ENCODE assay signal across 7 cellular contexts in genomic region chr19:7522923-7523667, GRCh38. TPM values are rescaled to one million over a fixed set of nuclear protein-coding genes. Genes with fewer than 3 reads are reported as not detected.
DNase-seq lines count a peak whose midpoint lies in the region; ATAC-seq and TF ChIP-seq lines count a peak whose summit lies in the region.

No MANE protein-coding gene starts in this region.

- WGBS in esophagus, 2 donors, result 8% methylated on average over 23 of the region's 23 CpGs
- no CpG with 5 or more reads among the region's 23 CpGs for WGBS in trophoblast cell (ENCODE audit: extremely low coverage, insufficient coverage, insufficient read length)

- H2BK5ac ChIP-seq in trophoblast cell (ENCODE audit: low read depth, low read length, poor library complexity), result peak overlapping the region; percentile 38

- no peak overlapping the region for H2AK5ac ChIP-seq in trophoblast cell (ENCODE audit: low read length)

- peak overlapping the region; percentile 50 for H3K4ac ChIP-seq in trophoblast cell (ENCODE audit: low read depth, low read length)

- peak overlapping the region; percentile 21 for H3K9ac ChIP-seq in trophoblast cell (ENCODE audit: low read length)

- H3K36me3 ChIP-seq in PC-9 (ENCODE audit: low read depth) (no peaks in the 10 kb centered on the region), esophagus (ENCODE audit: control insufficient read depth in 2 of 2, insufficient read depth in 2 of 2, low read length in 1 of 2) (peaks cover 2 to 18% of the 10 kb centered on the region in 2 donors), trophoblast cell (ENCODE audit: control insufficient read depth in 1 of 2, insufficient read depth in 2 of 2, low read length in 2 of 2) (peaks cover 45 to 49% of the 10 kb centered on the region in 2 experiments)

- no peaks in the 10 kb centered on the region for H3K9me2 ChIP-seq in PC-9 (ENCODE audit: insufficient read depth)

- H3K4me1 ChIP-seq in PC-9 (replicated peaks; ENCODE audit: insufficient read depth) (peaks cover 16% of the 10 kb centered on the region), esophagus (ENCODE audit: control insufficient read depth in 2 of 2, insufficient read depth in 2 of 2, low read length in 1 of 2) (peaks cover 5 to 11% of the 10 kb centered on the region in 2 donors), trophoblast cell (ENCODE audit: control insufficient read depth in 1 of 2, insufficient read depth in 2 of 2, low read length in 2 of 2) (peaks cover 4 to 7% of the 10 kb centered on the region in 2 experiments)

- intact Hi-C loops in PC-9 (cut with micrococcal nuclease; ENCODE audit: unreplicated experiment), result loop anchor here (1.0 kb wide), 1 partner anchor 11 kb away; no protein-coding TSS in a partner anchor

- TF ChIP-seq CTCF in PC-9 (conservative IDR thresholded peaks at IDR 0.05), result no peak
- TF ChIP-seq CTCF in GM13977 (IDR thresholded peaks at IDR 0.05; ENCODE audit: extremely low read depth, insufficient read depth, missing control alignments), result no peak

- H3K79me1 ChIP-seq in trophoblast cell (ENCODE audit: low read length), result peaks cover 7% of the 10 kb centered on the region

- peak overlapping the region; percentile 79 for H4K8ac ChIP-seq in trophoblast cell (ENCODE audit: low read depth, low read length)

- TSS peak; percentile 23 for BruUV-seq in PC-9 (replicated peaks; lab: Mats Ljungman, UMichigan)

- POLR2A ChIA-PET in PC-9 (lab: Charles Lee; ENCODE audit: unreplicated experiment), result no interaction called here

- no peak overlapping the region for H4K12ac ChIP-seq in trophoblast cell (ENCODE audit: low read depth, low read length)

- no peak for DNase-seq in PC-9
- DNase-seq in trophoblast cell, result peak; percentile 45 to 68
- no peak for DNase-seq in GM13977 (ENCODE audit: low spot score)
- DNase-seq in SKM-1 (lab: John Stamatoyannopoulos, UW; ENCODE audit: unreplicated experiment), result no peak
- DNase-seq in COLO829 (ENCODE audit: low spot score), result no peak

- H3K9me3 ChIP-seq in PC-9 (ENCODE audit: insufficient read depth, low read depth), result no peaks in the 10 kb centered on the region
- no peaks in the 10 kb centered on the region for H3K9me3 ChIP-seq in esophagus (ENCODE audit: control insufficient read depth in 2 of 2, insufficient read depth in 1 of 2, low read depth in 1 of 2, low read length in 1 of 2)
- H3K9me3 ChIP-seq in trophoblast cell (ENCODE audit: insufficient read depth, low read depth, low read length), result peaks cover 3% of the 10 kb centered on the region

- H4K20me1 ChIP-seq in PC-9 (ENCODE audit: insufficient read depth), result no peaks in the 10 kb centered on the region

- no peak overlapping the region for H2BK12ac ChIP-seq in trophoblast cell (ENCODE audit: low read length)

- H3K23ac ChIP-seq in trophoblast cell (ENCODE audit: low read length), result no peak overlapping the region

- no peak overlapping the region for H2BK120ac ChIP-seq in trophoblast cell (ENCODE audit: insufficient read depth, low read length, poor library complexity)

- H3K79me2 ChIP-seq in PC-9 (ENCODE audit: low read depth), result 0 out of 2 replicates have a peak, but pooled peaks cover 7% of the 10 kb centered on the region
- peaks cover 6% of the 10 kb centered on the region for H3K79me2 ChIP-seq in trophoblast cell (ENCODE audit: control insufficient read depth, insufficient read depth, low read length, poor library complexity)

- H2AFZ ChIP-seq in PC-9 (peak overlapping the region; percentile 94), trophoblast cell (ENCODE audit: insufficient read depth, low read length, poor library complexity) (peak overlapping the region; percentile 56)

- H3K4me2 ChIP-seq in PC-9 (peak overlapping the region; percentile 99), trophoblast cell (ENCODE audit: low read length) (peak overlapping the region; percentile 96)

- peak overlapping the region; percentile 28 for H4K91ac ChIP-seq in trophoblast cell (ENCODE audit: low read depth, low read length)

- H3K4me3 ChIP-seq in PC-9, result peak overlapping the region; percentile 89
- peak overlapping the region; percentile 75 to 83 for H3K4me3 ChIP-seq in esophagus (ENCODE audit: low read depth in 1 of 2, low read length in 2 of 2)
- peak overlapping the region; percentile 93 for H3K4me3 ChIP-seq in trophoblast cell (ENCODE audit: low read depth, low read length)

- in situ Hi-C loops in GM13977 (cut with MboI; ENCODE audit: low pct_unique_long_range_greater_than_20kb, low sequenced_read_pairs, unreplicated experiment), result no loop called here

- H3K27me3 ChIP-seq in PC-9 (ENCODE audit: insufficient read depth, low read depth) (no peaks in the 10 kb centered on the region), esophagus (ENCODE audit: control insufficient read depth in 1 of 2, insufficient read depth in 2 of 2, low read length in 2 of 2) (no peaks in the 10 kb centered on the region), trophoblast cell (ENCODE audit: insufficient read depth, low read length) (no peaks in the 10 kb centered on the region)

- H3F3A ChIP-seq in PC-9 (ENCODE audit: insufficient read depth, low read depth), result peaks cover 25% of the 10 kb centered on the region; the same call in 1 of the 2 replicates

- H3K27ac ChIP-seq in PC-9 (no peak overlapping the region), esophagus (ENCODE audit: low read depth in 2 of 2, low read length in 1 of 2) (peak overlapping the region; percentile 53 to 76), trophoblast cell (ENCODE audit: low read depth, low read length) (no peak overlapping the region)

- H3K14ac ChIP-seq in trophoblast cell (ENCODE audit: low read length), result peak overlapping the region; percentile 65

- ATAC-seq in GM21723 (IDR thresholded peaks at IDR 0.05; ENCODE audit: unreplicated experiment), result peak; percentile 15

- peak overlapping the region; percentile 77 for H3K18ac ChIP-seq in trophoblast cell (ENCODE audit: low read length)

- CTCF ChIA-PET in PC-9 (lab: Charles Lee), result interaction anchor here (0.6 kb wide), 1 partner anchor 36 kb away, joined by 3 read pairs; no protein-coding TSS in a partner anchor

RNA-seq across cellular contexts. Expression of gene MCOLN1, which starts 0.7 kb away (rescaled TPM):
- 10.4 and 16.0 TPM in 2 replicates for total RNA-seq in PC-9 (2021)
- polyA plus RNA-seq in esophagus, result 10 to 100 TPM; 13.4 to 17.2 TPM
- polyA plus RNA-seq in trophoblast cell (2013), result 26.7 and 29.7 TPM in 2 replicates

RNA-seq across cellular contexts. Expression of gene ZNF358, which starts 7.2 kb away (rescaled TPM):
- total RNA-seq in PC-9 (2021), result 60.7 and 85.3 TPM in 2 replicates
- polyA plus RNA-seq in esophagus, result 10 to 100 TPM; 19.6 to 25.6 TPM
- polyA plus RNA-seq in trophoblast cell (2013), result 94.3 and 106 TPM in 2 replicates

RNA-seq across cellular contexts. Expression of gene PNPLA6, which starts 12.4 kb away (rescaled TPM):
- 121 and 139 TPM in 2 replicates for total RNA-seq in PC-9 (2021)
- polyA plus RNA-seq in esophagus, result 10 to 100 TPM; 27.2 to 47.7 TPM
- 73.4 and 78.6 TPM in 2 replicates for polyA plus RNA-seq in trophoblast cell (2013)

RNA-seq across cellular contexts. Expression of gene PEX11G, which starts 34.3 kb away (rescaled TPM):
- total RNA-seq in PC-9 (2021), result 10.5 and 16.0 TPM in 2 replicates
- polyA plus RNA-seq in esophagus, result 1 to 10 TPM; 4.9 to 6.5 TPM
- polyA plus RNA-seq in trophoblast cell (2013), result 0.92 and 0.94 TPM in 2 replicates

Comparison
In these comparisons a context has a peak if more than half of its experiments do, and no peak if none do; other contexts are left out.
1. DNase-seq: peak in trophoblast cell (2 of 2); none in PC-9 (0 of 2), GM13977 (single experiment), SKM-1 (single experiment) and COLO829 (single experiment).
2. H3K27ac ChIP-seq: peak in esophagus (2 of 2); none in PC-9 (single experiment) and trophoblast cell (single experiment).
3. Peak in every context shown above with its lines, with median percentiles within 50 percentile points of each other: H3K4me3 ChIP-seq.